Comparison of ENCODE assay signal across 22 cellular contexts in genomic region chr2:16588565-16588964, GRCh38.
"Had no signal": no experiment of that assay in that cellular context is flagged by ENCODE, and none has a peak within 500 bp of the region (broad histone marks: within the 10 kb centered on the region; RNA-seq: fewer than 3 reads in every experiment).

No MANE protein-coding gene starts in this region.

- H3K9me3 ChIP-seq: adrenal gland, body of pancreas, gastroesophageal sphincter, heart left ventricle, left ventricle myocardium inferior, mucosa of descending colon, ovary, psoas muscle, right lobe of liver, testis, upper lobe of left lung had no signal

- H3K4me3 ChIP-seq: adrenal gland, body of pancreas, gastroesophageal sphincter, heart left ventricle, left ventricle myocardium inferior, mucosa of descending colon, ovary, psoas muscle, right lobe of liver, testis, upper lobe of left lung had no signal

- H3K27ac ChIP-seq: adrenal gland, body of pancreas, gastroesophageal sphincter, heart left ventricle, left ventricle myocardium inferior, ovary, psoas muscle, right lobe of liver, testis, upper lobe of left lung had no signal

- H3K4me1 ChIP-seq: adrenal gland, body of pancreas, left ventricle myocardium inferior, psoas muscle, right lobe of liver, testis had no signal

- ATAC-seq: body of pancreas; esophagus mucosa; gastroesophageal sphincter; heart left ventricle; mucosa of descending colon; naive thymus-derived CD4-positive, alpha-beta T cell; psoas muscle; right lobe of liver; stimulated activated effector memory CD8-positive, alpha-beta T cell treated with anti-CD3 and anti-CD28 coated beads, Interleukin-12 subunit alpha, Interleukin-12 subunit beta, amount 100 ng/mL, for 72 hours had no signal

- H3K27me3 ChIP-seq: adrenal gland, body of pancreas, gastroesophageal sphincter, heart left ventricle, ovary, right lobe of liver, testis, upper lobe of left lung had no signal

- DNase-seq: activated CD4-positive, CD25-positive, alpha-beta regulatory T cell treated with anti-CD3 and anti-CD28 coated beads, Interleukin-2, amount 50 U/mL, for 72 hours; activated CD8-positive, alpha-beta memory T cell treated with anti-CD3 and anti-CD28 coated beads for 24 hours; activated CD8-positive, alpha-beta memory T cell treated with anti-CD3 and anti-CD28 coated beads, Interleukin-2, amount 50 U/mL, for 48 hours; activated effector memory CD4-positive, alpha-beta T cell treated with anti-CD3 and anti-CD28 coated beads, Interleukin-2, amount 50 U/mL, for 16 hours; activated T-cell treated with anti-CD3 and anti-CD28 coated beads, Interleukin-2, amount 50 U/mL, for 48 hours; adrenal gland; body of pancreas; heart left ventricle; kidney; left ventricle myocardium inferior; mucosa of descending colon; naive thymus-derived CD4-positive, alpha-beta T cell; ovary; psoas muscle; right lobe of liver; small intestine; stimulated activated CD4-positive, alpha-beta T cell treated with anti-CD3 and anti-CD28 coated beads, Interleukin-4, amount 100 ng/mL, for 24 hours; testis; upper lobe of left lung had no signal

- H3K36me3 ChIP-seq: adrenal gland, left ventricle myocardium inferior, ovary, right lobe of liver had no signal
